Comparison of ENCODE assay signal across 8 cellular contexts in the genomic region with DNA sequence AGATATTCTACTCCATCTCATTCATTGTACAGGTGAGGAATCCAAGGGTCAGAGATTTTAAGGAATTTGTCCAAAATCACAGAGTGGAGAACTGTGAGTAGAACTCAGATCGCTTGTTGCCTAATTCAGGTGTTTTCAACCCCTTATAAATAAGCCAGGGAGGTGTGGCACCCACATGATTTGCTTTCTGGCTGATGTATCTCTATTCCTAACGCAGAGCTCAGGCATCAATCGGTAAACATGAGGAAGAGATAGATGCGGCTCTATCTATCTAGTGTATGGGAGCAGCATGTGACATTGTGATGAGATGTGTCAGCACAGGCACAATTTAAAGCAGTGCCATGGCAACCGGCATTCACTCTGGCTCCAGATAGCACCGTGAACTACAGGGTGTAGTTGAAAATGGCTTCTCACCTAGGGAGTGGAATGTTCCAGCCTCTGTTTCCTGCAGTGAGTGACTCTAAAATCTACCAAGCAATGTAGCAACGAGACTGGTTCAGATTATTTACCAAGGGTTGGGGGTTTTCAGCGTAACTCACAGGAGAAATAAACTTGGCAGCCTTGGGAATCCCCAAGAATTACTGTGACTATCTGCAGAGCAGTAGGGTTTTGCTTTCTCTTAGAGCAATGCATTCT. TPM values are rescaled to one million over a fixed set of nuclear protein-coding genes. Genes with fewer than 3 reads are reported as not detected.
DNase-seq lines count a peak whose midpoint lies in the region; ATAC-seq, FAIRE-seq and TF ChIP-seq lines count a peak whose summit lies in the region.

No MANE protein-coding gene starts in this region.

- intact Hi-C loops in Right ventricle myocardium inferior (cut with DNase I) = no loop called here

- TF ChIP-seq CTCF in right atrium auricular region (IDR thresholded peaks at IDR 0.05) (no peak), D721Med (IDR thresholded peaks at IDR 0.05; ENCODE audit: insufficient read depth, missing control alignments) (no peak)

- no peaks in the 10 kb centered on the region for H3K27me3 Mint-ChIP-seq in stimulated activated naive CD8-positive, alpha-beta T cell treated with anti-CD3 and anti-CD28 coated beads, Interleukin-15, amount 100 ng/mL, for 72 hours

- no peaks in the 10 kb centered on the region for H3K9me3 Mint-ChIP-seq in stimulated activated naive CD8-positive, alpha-beta T cell treated with anti-CD3 and anti-CD28 coated beads, Interleukin-15, amount 100 ng/mL, for 72 hours

- DNase-seq in Right ventricle myocardium inferior (ENCODE audit: missing footprints) = no peak
- DNase-seq in right atrium auricular region (ENCODE audit: low spot score) = no peak
- DNase-seq in NCI-H2227 (lab: John Stamatoyannopoulos, UW; ENCODE audit: unreplicated experiment) = peak; percentile 79
- peak; percentile 39 for DNase-seq in activated T-helper 9 cell treated with anti-CD3 and anti-CD28 coated beads, Interleukin-2, amount 50 U/mL, for 16 hours (ENCODE audit: low read depth)
- peak; percentile 24 for DNase-seq in kidney glomerular epithelial cell (lab: John Stamatoyannopoulos, UW)
- DNase-seq in stimulated activated naive CD8-positive, alpha-beta T cell treated with anti-CD3 and anti-CD28 coated beads, Interleukin-15, amount 100 ng/mL, for 72 hours = peak; percentile 8 to 39
- DNase-seq in D721Med (ENCODE audit: insufficient read length, low spot score) = no peak

- H3K4me1 ChIP-seq in right atrium auricular region = no peaks in the 10 kb centered on the region

- peak; percentile 4 for ATAC-seq in Right ventricle myocardium inferior
- ATAC-seq in HG02870 (IDR thresholded peaks at IDR 0.05; ENCODE audit: unreplicated experiment) = peak; percentile 45
- peak; percentile 86 for ATAC-seq in stimulated activated naive CD8-positive, alpha-beta T cell treated with anti-CD3 and anti-CD28 coated beads, Interleukin-15, amount 100 ng/mL, for 72 hours

- H3K27ac Mint-ChIP-seq in stimulated activated naive CD8-positive, alpha-beta T cell treated with anti-CD3 and anti-CD28 coated beads, Interleukin-15, amount 100 ng/mL, for 72 hours = peak overlapping the region; percentile 97 to 98

- H3K9me3 ChIP-seq in right atrium auricular region = no peaks in the 10 kb centered on the region

- no peaks in the 10 kb centered on the region for H3K36me3 ChIP-seq in right atrium auricular region

- H3K27ac ChIP-seq in right atrium auricular region = no peak overlapping the region

- H3K4me3 Mint-ChIP-seq in stimulated activated naive CD8-positive, alpha-beta T cell treated with anti-CD3 and anti-CD28 coated beads, Interleukin-15, amount 100 ng/mL, for 72 hours = peak overlapping the region; percentile 70 to 87

- peaks cover 22% of the 10 kb centered on the region for H3K4me1 Mint-ChIP-seq in stimulated activated naive CD8-positive, alpha-beta T cell treated with anti-CD3 and anti-CD28 coated beads, Interleukin-15, amount 100 ng/mL, for 72 hours

- no peak overlapping the region for H3K4me3 ChIP-seq in right atrium auricular region

- FAIRE-seq in D721Med (lab: Jason Lieb, UNC) = no peak

- no peaks in the 10 kb centered on the region for H3K27me3 ChIP-seq in right atrium auricular region

RNA-seq across cellular contexts. Expression of gene SUB1, which starts 53.4 kb away (rescaled TPM):
- 187 TPM for total RNA-seq in Right ventricle myocardium inferior
- 100 to 1,000 TPM; 145 to 209 TPM for total RNA-seq in right atrium auricular region

Comparison
In these comparisons a context has a peak if more than half of its experiments do, and no peak if none do; other contexts are left out.
1. ATAC-seq: peak in every context shown above with its lines; median percentile 86 in stimulated activated naive CD8-positive, alpha-beta T cell treated with anti-CD3 and anti-CD28 coated beads, Interleukin-15, amount 100 ng/mL, for 72 hours; 45 in HG02870; 4 in Right ventricle myocardium inferior.
2. DNase-seq: peak in NCI-H2227 (single experiment), activated T-helper 9 cell treated with anti-CD3 and anti-CD28 coated beads, Interleukin-2, amount 50 U/mL, for 16 hours (single experiment), kidney glomerular epithelial cell (single experiment) and stimulated activated naive CD8-positive, alpha-beta T cell treated with anti-CD3 and anti-CD28 coated beads, Interleukin-15, amount 100 ng/mL, for 72 hours (2 of 2); none in Right ventricle myocardium inferior (single experiment), right atrium auricular region (single experiment) and D721Med (single experiment).